Comparison of ENCODE assay signal across 18 cellular contexts in the genomic region with DNA sequence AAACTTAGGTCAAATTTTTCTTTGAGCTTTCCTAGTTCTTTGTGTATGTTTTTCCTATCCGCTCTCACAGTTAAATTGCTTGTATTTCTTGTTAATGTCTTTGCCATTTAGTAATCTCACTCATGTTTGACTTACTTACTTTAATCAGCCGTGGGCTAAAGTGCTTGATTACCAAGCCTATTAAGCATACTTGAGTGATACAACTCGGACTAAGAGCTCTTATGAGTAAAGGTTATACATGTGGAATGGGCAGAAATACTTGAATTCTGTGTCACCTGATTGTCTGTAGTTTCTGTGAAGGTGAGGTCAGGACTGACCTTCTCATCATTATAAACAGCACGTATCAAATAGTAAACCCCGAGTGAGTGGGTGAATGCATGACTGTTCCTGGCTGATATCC.
"Had no signal": no experiment of that assay in that cellular context is flagged by ENCODE, and none has a peak within 500 bp of the region (broad histone marks: within the 10 kb centered on the region; RNA-seq: fewer than 3 reads in every experiment).

No MANE protein-coding gene starts in this region.

- H3K36me3 ChIP-seq: heart right ventricle, neutrophil, ovary had no signal

- H3K36me3 Mint-ChIP-seq: naive thymus-derived CD8-positive, alpha-beta T cell had no signal

- H3K27ac ChIP-seq: coronary artery, heart right ventricle, neutrophil, ovary had no signal

- H3K4me1 Mint-ChIP-seq: naive thymus-derived CD8-positive, alpha-beta T cell had no signal

- H3K27me3 ChIP-seq: heart right ventricle, neutrophil, ovary had no signal

- H3K27me3 Mint-ChIP-seq: naive thymus-derived CD8-positive, alpha-beta T cell had no signal

- H3K27ac Mint-ChIP-seq: naive thymus-derived CD8-positive, alpha-beta T cell had no signal

- DNase-seq: effector CD4-positive, alpha-beta T cell; heart right ventricle; kidney; left cardiac atrium; left ventricle myocardium superior; mucosa of descending colon; naive thymus-derived CD8-positive, alpha-beta T cell; ovary; right cardiac atrium; small intestine; stimulated activated CD4-positive, alpha-beta T cell treated with anti-CD3 and anti-CD28 coated beads, Interleukin-2, amount 100 ng/mL, for 48 hours; stimulated activated naive CD4-positive, alpha-beta T cell treated with Interleukin-2 at 50 U/mL for 16 hours; trophoblast cell had no signal

- H3K9me3 ChIP-seq: heart right ventricle, mucosa of descending colon, neutrophil, ovary had no signal

- FAIRE-seq: frontal cortex, small intestine, urothelium cell line had no signal

- ATAC-seq: esophagus mucosa; heart right ventricle; left cardiac atrium; left ventricle myocardium superior; mucosa of descending colon; naive thymus-derived CD8-positive, alpha-beta T cell; right cardiac atrium had no signal

- H3K4me1 ChIP-seq: heart right ventricle had no signal

- H3K4me3 Mint-ChIP-seq: naive thymus-derived CD8-positive, alpha-beta T cell had no signal

- H3K4me3 ChIP-seq: coronary artery, heart right ventricle, mucosa of descending colon, ovary had no signal
